ENCODE assay signal across 8 cellular contexts in the genomic region with DNA sequence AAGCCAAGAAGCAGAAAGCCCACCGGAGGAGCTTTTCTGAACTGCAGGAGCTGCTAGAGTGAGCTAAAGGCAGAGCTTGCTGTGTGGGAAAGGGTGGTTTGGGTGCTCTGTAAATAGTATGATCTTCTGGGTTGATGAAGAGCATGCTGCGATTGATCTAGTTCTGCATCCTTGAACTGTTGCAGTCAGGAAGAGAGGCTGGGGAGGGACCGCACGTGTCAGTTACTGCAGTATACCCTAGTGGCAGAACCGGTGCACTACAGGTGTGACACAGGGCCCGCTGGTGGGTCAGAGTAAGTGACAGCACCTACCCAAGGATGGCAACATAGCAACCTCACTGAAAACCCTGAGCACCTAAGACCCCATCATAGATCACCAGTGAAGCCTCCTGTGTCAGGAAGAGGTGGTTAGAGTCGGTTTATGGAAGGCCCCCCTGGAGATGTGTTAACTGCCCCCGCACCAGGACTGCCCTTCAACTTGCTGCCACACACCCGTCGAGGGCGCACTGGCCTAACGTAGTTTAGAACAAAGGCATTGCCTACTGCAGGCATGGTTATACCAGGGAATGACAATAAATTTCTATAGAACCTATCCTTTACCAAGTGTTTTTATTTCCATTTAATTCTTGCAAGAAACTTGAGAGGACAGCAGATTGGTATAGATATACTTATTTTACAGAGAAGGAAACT.
DNase-seq lines count a peak whose midpoint lies in the region; ATAC-seq and TF ChIP-seq lines count a peak whose summit lies in the region.

No MANE protein-coding gene starts in this region.

- no peak overlapping the region for H2AFZ ChIP-seq in osteoblast (ENCODE audit: low read length)

- no peak for TF ChIP-seq POLR2A in Peyer's patch (IDR thresholded peaks at IDR 0.05)

- H4K20me1 ChIP-seq in osteoblast (ENCODE audit: insufficient read depth, low read length): no peaks in the 10 kb centered on the region

- H3K4me3 Mint-ChIP-seq in stimulated activated naive CD8-positive, alpha-beta T cell treated with anti-CD3 and anti-CD28 coated beads, Interleukin-15, amount 100 ng/mL, for 72 hours: no peak overlapping the region

- H3K79me2 ChIP-seq in osteoblast (ENCODE audit: insufficient read depth, low read length): no peaks in the 10 kb centered on the region

- peak in 2 of 3 donors; percentile 66 to 76 for DNase-seq in Peyer's patch
- peak; percentile 82 for DNase-seq in activated effector memory CD4-positive, alpha-beta T cell treated with anti-CD3 and anti-CD28 coated beads, Interleukin-2, amount 50 U/mL, for 16 hours
- DNase-seq in lung microvascular endothelial cell (ENCODE audit: low read depth in 2 of 2): peak; percentile 35 to 60
- DNase-seq in stimulated activated naive CD8-positive, alpha-beta T cell treated with anti-CD3 and anti-CD28 coated beads, Interleukin-15, amount 100 ng/mL, for 72 hours: peak; percentile 43 to 48
- DNase-seq in osteoblast (ENCODE audit: insufficient read length, low spot score, missing footprints): no peak

- peaks cover 7% of the 10 kb centered on the region for H3K4me1 Mint-ChIP-seq in stimulated activated naive CD8-positive, alpha-beta T cell treated with anti-CD3 and anti-CD28 coated beads, Interleukin-15, amount 100 ng/mL, for 72 hours

- peak; percentile 88 for TF ChIP-seq CTCF in GM12874 (IDR thresholded peaks at IDR 0.05; ENCODE audit: insufficient read depth, low read depth, low read length)
- TF ChIP-seq CTCF in Peyer's patch (IDR thresholded peaks at IDR 0.05): peak; percentile 32 to 52 (median 42)
- no peak for TF ChIP-seq CTCF in osteoblast (IDR thresholded peaks at IDR 0.05; ENCODE audit: extremely low read depth, low read depth, low read length)

- H3K27ac ChIP-seq in Peyer's patch (no peak overlapping the region), osteoblast (ENCODE audit: low read depth, low read length) (no peak overlapping the region)

- ATAC-seq in HG02678 (IDR thresholded peaks at IDR 0.05; ENCODE audit: unreplicated experiment) (peak; percentile 66), GM21737 (IDR thresholded peaks at IDR 0.05; ENCODE audit: unreplicated experiment) (no peak)
- ATAC-seq in stimulated activated naive CD8-positive, alpha-beta T cell treated with anti-CD3 and anti-CD28 coated beads, Interleukin-15, amount 100 ng/mL, for 72 hours: peak; percentile 86

- H3K9me3 Mint-ChIP-seq in stimulated activated naive CD8-positive, alpha-beta T cell treated with anti-CD3 and anti-CD28 coated beads, Interleukin-15, amount 100 ng/mL, for 72 hours: no peaks in the 10 kb centered on the region

- H3K27ac Mint-ChIP-seq in stimulated activated naive CD8-positive, alpha-beta T cell treated with anti-CD3 and anti-CD28 coated beads, Interleukin-15, amount 100 ng/mL, for 72 hours: no peak overlapping the region

- peaks cover 37% of the 10 kb centered on the region for H3K27me3 Mint-ChIP-seq in stimulated activated naive CD8-positive, alpha-beta T cell treated with anti-CD3 and anti-CD28 coated beads, Interleukin-15, amount 100 ng/mL, for 72 hours

- H3K27me3 ChIP-seq in Peyer's patch (no peaks in the 10 kb centered on the region), osteoblast (ENCODE audit: insufficient read depth, low read length) (no peaks in the 10 kb centered on the region)

- H3K36me3 ChIP-seq in Peyer's patch: no peaks in the 10 kb centered on the region
- H3K36me3 ChIP-seq in osteoblast (ENCODE audit: insufficient read depth, low read length): no peaks in the 10 kb centered on the region

- H3K9me3 ChIP-seq in Peyer's patch: no peaks in the 10 kb centered on the region
- no peaks in the 10 kb centered on the region for H3K9me3 ChIP-seq in osteoblast (ENCODE audit: low read depth, low read length)

- no peak overlapping the region for H3K4me2 ChIP-seq in osteoblast (ENCODE audit: insufficient read depth, low read length)

- H3K4me3 ChIP-seq in Peyer's patch: no peak overlapping the region
- no peak overlapping the region for H3K4me3 ChIP-seq in osteoblast (ENCODE audit: insufficient read depth, low read length)

- no peaks in the 10 kb centered on the region for H3K4me1 ChIP-seq in Peyer's patch
- H3K4me1 ChIP-seq in osteoblast (ENCODE audit: insufficient read depth, low read length): no peaks in the 10 kb centered on the region
